ENCODE assay signal across 10 cellular contexts in the genomic region with DNA sequence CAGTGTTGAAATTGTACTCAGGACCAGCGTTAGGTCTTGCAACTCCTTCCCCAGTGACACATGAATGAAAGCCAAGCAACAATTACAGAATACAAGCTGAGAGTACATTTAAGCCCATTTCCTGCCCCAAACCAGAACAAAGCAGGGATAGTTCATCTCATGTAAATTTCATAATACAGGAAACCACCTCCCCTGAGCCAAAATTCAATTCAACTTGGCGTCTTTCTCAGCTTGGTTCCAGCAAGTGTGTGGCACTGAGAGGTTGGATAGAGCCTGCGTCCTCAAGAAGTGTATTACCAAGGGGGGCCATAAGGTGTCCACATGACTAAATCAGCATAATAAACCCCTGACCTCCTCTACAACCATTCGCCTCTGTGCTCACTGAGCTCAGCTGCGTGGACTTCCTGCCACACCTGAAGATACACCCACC.
DNase-seq lines count a peak whose midpoint lies in the region; ATAC-seq and TF ChIP-seq lines count a peak whose summit lies in the region.
"Had no signal": no experiment of that assay in that cellular context is flagged by ENCODE, and none has a peak within 500 bp of the region (broad histone marks: within the 10 kb centered on the region; RNA-seq: fewer than 3 reads in every experiment).

No MANE protein-coding gene starts in this region.

- intact Hi-C loops in HCT116 (cut with micrococcal nuclease): no loop called here

- H3K36me3 ChIP-seq in HCT116 (ENCODE audit: control insufficient read depth in 1 of 2, insufficient read depth in 2 of 2, low read length in 2 of 2) (no peaks in the 10 kb centered on the region), neural progenitor cell (no peaks in the 10 kb centered on the region)

- H3K4me3 Mint-ChIP-seq in neural progenitor cell: no peak overlapping the region

- no peaks in the 10 kb centered on the region for H3K9me2 ChIP-seq in HCT116 (ENCODE audit: insufficient read depth)

- peak; percentile 66; the same call in 1 of the 2 replicates for ATAC-seq in HCT116
- no peak for ATAC-seq in HG03460 (IDR thresholded peaks at IDR 0.05; ENCODE audit: unreplicated experiment)

- H4K20me1 ChIP-seq in HCT116 (ENCODE audit: insufficient read depth) (no peaks in the 10 kb centered on the region), neural progenitor cell (ENCODE audit: low read depth) (no peaks in the 10 kb centered on the region)

- H3K36me3 Mint-ChIP-seq in neural progenitor cell: no peaks in the 10 kb centered on the region

- peaks cover 26% of the 10 kb centered on the region for H3K4me1 Mint-ChIP-seq in neural progenitor cell

- H3K9ac ChIP-seq in HCT116 (ENCODE audit: low read length) (no peak overlapping the region), neural progenitor cell (no peak overlapping the region)

- CTCF ChIA-PET in HCT116 (lab: Charles Lee): no interaction called here

- H3K4me3 ChIP-seq in HCT116 (replicated peaks in 1 of 2; ENCODE audit: low read depth in 1 of 2, low read length in 2 of 2) (no peak overlapping the region), astrocyte of the cerebellum (ENCODE audit: low read depth, low read length) (no peak overlapping the region), neural progenitor cell (no peak overlapping the region)

- DNase-seq in HCT116 (ENCODE audit: low read depth, low spot score) (no peak), T-helper 1 cell (peak; percentile 10 to 79 (median 31)), astrocyte of the cerebellum (ENCODE audit: low read depth) (peak; percentile 67), neural progenitor cell (ENCODE audit: low spot score) (no peak), T1000 (lab: John Stamatoyannopoulos, UW) (no peak), superior temporal gyrus (ENCODE audit: extremely low spot score) (no peak)
- DNase-seq: dermis blood vessel endothelial cell, GDM1, NCI-H526 treated with DMSO at 0.1 percent for 48 hours had no signal

- H3K9me3 ChIP-seq in HCT116 (ENCODE audit: control insufficient read depth in 1 of 2, insufficient read depth in 1 of 2, low read depth in 1 of 2, low read length in 2 of 2): no peaks in the 10 kb centered on the region
- H3K9me3 ChIP-seq in neural progenitor cell (ENCODE audit: low read depth): no peaks in the 10 kb centered on the region

- no peaks in the 10 kb centered on the region for H3K79me2 ChIP-seq in HCT116 (ENCODE audit: insufficient read depth, low read length)
- no peaks in the 10 kb centered on the region for H3K79me2 ChIP-seq in neural progenitor cell (ENCODE audit: low read depth)

- in situ Hi-C loops in astrocyte of the cerebellum (cut with HindIII; ENCODE audit: low sequenced_read_pairs): loop anchor here (5.0 kb wide), 1 partner anchor 40 kb away; no protein-coding TSS in a partner anchor

- H3K27ac Mint-ChIP-seq in neural progenitor cell: peak overlapping the region; percentile 0

- no peaks in the 10 kb centered on the region for H3K9me3 Mint-ChIP-seq in neural progenitor cell

- H2AFZ ChIP-seq in HCT116 (ENCODE audit: low read depth, low read length, poor library complexity, severe bottlenecking) (no peak overlapping the region), neural progenitor cell (replicated peaks) (no peak overlapping the region)

- RAD21 ChIA-PET in HCT116 (lab: Charles Lee; ENCODE audit: low non-redundant PET in 1 of 2, low total read pairs in 2 of 2, uncharacterized antibody in 2 of 2, unreplicated experiment in 2 of 2): no interaction called here

- H3K4me2 ChIP-seq in HCT116 (ENCODE audit: low read length) (no peak overlapping the region), neural progenitor cell (no peak overlapping the region)

- no peak for TF ChIP-seq CTCF in HCT116 (IDR thresholded peaks at IDR 0.05 in 2 of 3, conservative IDR thresholded peaks at IDR 0.05 in 1 of 3; ENCODE audit: borderline replicate concordance in 1 of 3, insufficient read depth in 1 of 3, low read depth in 2 of 3, low read length in 2 of 3)
- peak; percentile 5 for TF ChIP-seq CTCF in astrocyte of the cerebellum (IDR thresholded peaks at IDR 0.05; ENCODE audit: low read depth, low read length, missing control alignments)
- no peak for TF ChIP-seq CTCF in neural progenitor cell (IDR thresholded peaks at IDR 0.05)

- no peaks in the 10 kb centered on the region for H3F3A ChIP-seq in neural progenitor cell (ENCODE audit: low read depth)

- peaks cover 11% of the 10 kb centered on the region for H3K27me3 Mint-ChIP-seq in neural progenitor cell (ENCODE audit: insufficient read depth, low read depth)

- POLR2A ChIA-PET in HCT116 (lab: Charles Lee): no interaction called here

- no peaks in the 10 kb centered on the region for H3K27me3 ChIP-seq in HCT116 (ENCODE audit: insufficient read depth, low read length)
- H3K27me3 ChIP-seq in neural progenitor cell: no peaks in the 10 kb centered on the region

- TF ChIP-seq RAD21 in HCT116 (IDR thresholded peaks at IDR 0.05; ENCODE audit: low read depth): no peak

- H3K27ac ChIP-seq in HCT116 (ENCODE audit: low read depth, low read length) (no peak overlapping the region), neural progenitor cell (no peak overlapping the region)

- no peak for TF ChIP-seq POLR2A in HCT116 (IDR thresholded peaks at IDR 0.05; ENCODE audit: borderline replicate concordance, extremely low read depth, insufficient read depth, insufficient read length)

- H3K4me1 ChIP-seq in HCT116 (ENCODE audit: control insufficient read depth in 1 of 2, insufficient read depth in 2 of 2, low read length in 2 of 2) (no peaks in the 10 kb centered on the region), neural progenitor cell (no peaks in the 10 kb centered on the region)

- BruUV-seq in HCT116 (replicated peaks; lab: Mats Ljungman, UMichigan): no TSS peak

TF ChIP-seq in HCT116, 20 proteins besides CTCF, POLR2A, EP300 and RAD21:
- TF ChIP-seq, protein P1, sequence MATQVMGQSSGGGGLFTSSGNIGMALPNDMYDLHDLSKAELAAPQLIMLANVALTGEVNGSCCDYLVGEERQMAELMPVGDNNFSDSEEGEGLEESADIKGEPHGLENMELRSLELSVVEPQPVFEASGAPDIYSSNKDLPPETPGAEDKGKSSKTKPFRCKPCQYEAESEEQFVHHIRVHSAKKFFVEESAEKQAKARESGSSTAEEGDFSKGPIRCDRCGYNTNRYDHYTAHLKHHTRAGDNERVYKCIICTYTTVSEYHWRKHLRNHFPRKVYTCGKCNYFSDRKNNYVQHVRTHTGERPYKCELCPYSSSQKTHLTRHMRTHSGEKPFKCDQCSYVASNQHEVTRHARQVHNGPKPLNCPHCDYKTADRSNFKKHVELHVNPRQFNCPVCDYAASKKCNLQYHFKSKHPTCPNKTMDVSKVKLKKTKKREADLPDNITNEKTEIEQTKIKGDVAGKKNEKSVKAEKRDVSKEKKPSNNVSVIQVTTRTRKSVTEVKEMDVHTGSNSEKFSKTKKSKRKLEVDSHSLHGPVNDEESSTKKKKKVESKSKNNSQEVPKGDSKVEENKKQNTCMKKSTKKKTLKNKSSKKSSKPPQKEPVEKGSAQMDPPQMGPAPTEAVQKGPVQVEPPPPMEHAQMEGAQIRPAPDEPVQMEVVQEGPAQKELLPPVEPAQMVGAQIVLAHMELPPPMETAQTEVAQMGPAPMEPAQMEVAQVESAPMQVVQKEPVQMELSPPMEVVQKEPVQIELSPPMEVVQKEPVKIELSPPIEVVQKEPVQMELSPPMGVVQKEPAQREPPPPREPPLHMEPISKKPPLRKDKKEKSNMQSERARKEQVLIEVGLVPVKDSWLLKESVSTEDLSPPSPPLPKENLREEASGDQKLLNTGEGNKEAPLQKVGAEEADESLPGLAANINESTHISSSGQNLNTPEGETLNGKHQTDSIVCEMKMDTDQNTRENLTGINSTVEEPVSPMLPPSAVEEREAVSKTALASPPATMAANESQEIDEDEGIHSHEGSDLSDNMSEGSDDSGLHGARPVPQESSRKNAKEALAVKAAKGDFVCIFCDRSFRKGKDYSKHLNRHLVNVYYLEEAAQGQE (IDR thresholded peaks at IDR 0.05; ENCODE audit: low read depth): no peak
- TF ChIP-seq CEBPB (IDR thresholded peaks at IDR 0.05; ENCODE audit: low read depth) (no peak), FOSL1 (IDR thresholded peaks at IDR 0.05; ENCODE audit: low read depth) (no peak), ELF1 (IDR thresholded peaks at IDR 0.05; ENCODE audit: borderline replicate concordance, low read depth) (no peak), ZFX (IDR thresholded peaks at IDR 0.05) (no peak), SP1 (IDR thresholded peaks at IDR 0.05; ENCODE audit: low read depth) (no peak), SRF (IDR thresholded peaks at IDR 0.05; ENCODE audit: low read depth) (no peak), ZNF274 (IDR thresholded peaks at IDR 0.05; ENCODE audit: low read depth, low read length) (no peak), CBX3 (IDR thresholded peaks at IDR 0.05; ENCODE audit: low read depth) (no peak), EZH2 (IDR thresholded peaks at IDR 0.05) (no peak)
TF ChIP-seq in HCT116: peak in this region for 0.

Comparison
In these comparisons a context has a peak if more than half of its experiments do, and no peak if none do; other contexts are left out.
1. DNase-seq: peak in T-helper 1 cell (5 of 5) and astrocyte of the cerebellum (single experiment); none in HCT116 (single experiment), neural progenitor cell (single experiment), T1000 (single experiment) and superior temporal gyrus (single experiment).